Comparison of ENCODE assay signal across 16 cellular contexts in the genomic region with DNA sequence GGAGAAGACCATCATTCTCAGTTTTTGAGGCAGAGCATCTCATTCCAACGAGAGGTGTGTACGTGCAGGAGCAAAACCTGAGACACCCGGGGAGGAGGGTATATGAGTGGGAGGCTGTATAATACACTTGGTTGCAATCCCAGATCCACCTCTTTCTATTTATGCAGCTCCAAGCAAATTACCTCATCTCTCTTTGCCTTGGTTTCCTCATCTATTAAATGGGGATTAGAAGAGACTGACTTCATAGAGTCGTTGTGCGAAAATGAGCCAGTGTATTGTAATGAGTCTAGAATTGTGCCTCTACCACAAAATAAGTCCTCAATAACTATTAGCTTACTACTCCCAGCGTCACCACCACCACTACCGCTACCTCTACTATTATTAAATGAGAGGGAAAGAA. TPM values are rescaled to one million over a fixed set of nuclear protein-coding genes. Genes with fewer than 3 reads are reported as not detected.
DNase-seq lines count a peak whose midpoint lies in the region; ATAC-seq, FAIRE-seq and TF ChIP-seq lines count a peak whose summit lies in the region.
"Had no signal": no experiment of that assay in that cellular context is flagged by ENCODE, and none has a peak within 500 bp of the region (broad histone marks: within the 10 kb centered on the region; RNA-seq: fewer than 3 reads in every experiment).

No MANE protein-coding gene starts in this region.

- H3K4me2 ChIP-seq in keratinocyte (ENCODE audit: control insufficient read depth, extremely low read depth, insufficient read depth, low read depth, low read length): peak overlapping the region; percentile 87

- peak overlapping the region; percentile 92 for H3K27ac Mint-ChIP-seq in MCF 10A (ENCODE audit: low read depth, unreplicated experiment)
- H3K27ac Mint-ChIP-seq in activated CD4-positive, alpha-beta T cell treated with anti-CD3 and anti-CD28 coated beads, Interleukin-2, amount 10 ng/mL, durations not matched to agents 7 days and 5 days: no peak overlapping the region
- H3K27ac Mint-ChIP-seq: CD14-positive monocyte had no signal

- H3K9me3 Mint-ChIP-seq in MCF 10A (ENCODE audit: unreplicated experiment): no peaks in the 10 kb centered on the region
- no peaks in the 10 kb centered on the region for H3K9me3 Mint-ChIP-seq in activated CD4-positive, alpha-beta T cell treated with anti-CD3 and anti-CD28 coated beads, Interleukin-2, amount 10 ng/mL, durations not matched to agents 7 days and 5 days
- H3K9me3 Mint-ChIP-seq: CD14-positive monocyte had no signal

- no peaks in the 10 kb centered on the region for H3K27me3 Mint-ChIP-seq in MCF 10A (ENCODE audit: insufficient read depth, unreplicated experiment)
- no peaks in the 10 kb centered on the region for H3K27me3 Mint-ChIP-seq in activated CD4-positive, alpha-beta T cell treated with anti-CD3 and anti-CD28 coated beads, Interleukin-2, amount 10 ng/mL, durations not matched to agents 7 days and 5 days

- no peaks in the 10 kb centered on the region for H3K9me1 ChIP-seq in keratinocyte (ENCODE audit: control insufficient read depth, extremely low read depth, insufficient read depth, low read length)

- no peak for TF ChIP-seq CTCF in MCF 10A (IDR thresholded peaks at IDR 0.05; ENCODE audit: unreplicated experiment)
- TF ChIP-seq CTCF in breast epithelium (IDR thresholded peaks at IDR 0.05): no peak
- TF ChIP-seq CTCF in bronchial epithelial cell (IDR thresholded peaks at IDR 0.05; ENCODE audit: insufficient read depth, low read length, severe bottlenecking): no peak
- TF ChIP-seq CTCF in keratinocyte (optimal IDR thresholded peaks at IDR 0.05 in 1 of 3, IDR thresholded peaks at IDR 0.05 in 1 of 3, conservative IDR thresholded peaks at IDR 0.05 in 1 of 3; ENCODE audit: extremely low read depth in 1 of 3, insufficient read depth in 2 of 3, low read length in 3 of 3): no peak

- no peak for ATAC-seq in HG03175 (IDR thresholded peaks at IDR 0.05; ENCODE audit: unreplicated experiment)
- ATAC-seq: Panc1 had no signal

- H3K36me3 ChIP-seq in breast epithelium (no peaks in the 10 kb centered on the region), bronchial epithelial cell (ENCODE audit: control insufficient read depth, insufficient read depth, low read length) (peaks cover 4% of the 10 kb centered on the region), keratinocyte (ENCODE audit: control insufficient read depth in 2 of 2, extremely low read depth in 1 of 2, insufficient read depth in 2 of 2, low read length in 2 of 2) (peaks cover 4% of the 10 kb centered on the region in 2 experiments)

- H3K36me3 Mint-ChIP-seq in MCF 10A (ENCODE audit: insufficient read depth, unreplicated experiment): peaks cover 7% of the 10 kb centered on the region
- H3K36me3 Mint-ChIP-seq in activated CD4-positive, alpha-beta T cell treated with anti-CD3 and anti-CD28 coated beads, Interleukin-2, amount 10 ng/mL, durations not matched to agents 7 days and 5 days (ENCODE audit: low read depth): no peaks in the 10 kb centered on the region
- H3K36me3 Mint-ChIP-seq: CD14-positive monocyte had no signal

- no peak for DNase-seq in MCF 10A (ENCODE audit: unreplicated experiment)
- DNase-seq in breast epithelium (ENCODE audit: low spot score in 2 of 2): no peak
- DNase-seq in bronchial epithelial cell (ENCODE audit: low read depth): peak; percentile 77
- no peak for DNase-seq in keratinocyte (ENCODE audit: low read depth, low spot score)
- DNase-seq in activated CD4-positive, alpha-beta T cell treated with anti-CD3 and anti-CD28 coated beads, Interleukin-2, amount 10 ng/mL, durations not matched to agents 7 days and 5 days: no peak
- no peak for DNase-seq in HK-2 (ENCODE audit: unreplicated experiment)
- no peak for DNase-seq in NCI-H526 treated with DMSO at 0.1 percent for 48 hours (lab: John Stamatoyannopoulos, UW)
- DNase-seq: DMS79, KBM-7, NCI-H1048, NCI-H2107, SHP77 treated with DMSO at 0.1 percent for 48 hours had no signal

- POLR2A ChIA-PET in MCF 10A (lab: Yijun Ruan, JAX): interaction anchor here (0.6 to 5.3 kb wide), 16 partner anchors 9 to 1750 kb away, joined by 3 to 35 read pairs (median 4); no protein-coding TSS in a partner anchor
- POLR2A ChIA-PET in activated CD4-positive, alpha-beta T cell treated with anti-CD3 and anti-CD28 coated beads, Interleukin-2, amount 10 ng/mL, durations not matched to agents 7 days and 5 days (lab: Charles Lee): no interaction called here

- H3K4me3 ChIP-seq in breast epithelium (no peak overlapping the region), bronchial epithelial cell (ENCODE audit: low read depth, low read length) (no peak overlapping the region), keratinocyte (ENCODE audit: control insufficient read depth in 2 of 3, extremely low read depth in 1 of 3, insufficient read depth in 2 of 3, low read depth in 1 of 3, low read length in 3 of 3) (peak overlapping the region in 2 of 3 experiments; percentile 22 to 32)

- CTCF ChIA-PET in MCF 10A (lab: Yijun Ruan, JAX): interaction anchor here (0.5 to 13.0 kb wide), 14 partner anchors 10 to 362 kb away, joined by 3 to 295 read pairs (median 4); no protein-coding TSS in a partner anchor
- CTCF ChIA-PET in activated CD4-positive, alpha-beta T cell treated with anti-CD3 and anti-CD28 coated beads, Interleukin-2, amount 10 ng/mL, durations not matched to agents 7 days and 5 days (lab: Charles Lee): interaction anchor here (0.6 to 1.9 kb wide), 4 partner anchors 10 to 219 kb away, joined by 3 to 6 read pairs (median 4); no protein-coding TSS in a partner anchor

- no peak for TF ChIP-seq POLR2A in breast epithelium (IDR thresholded peaks at IDR 0.05)

- dilution Hi-C loops in keratinocyte (cut with MboI; ENCODE audit: extremely low pct_ligation_motif_present, low sequenced_read_pairs): no loop called here

- H3K4me1 ChIP-seq in breast epithelium (peaks cover 0 to 5% of the 10 kb centered on the region in 2 donors), keratinocyte (ENCODE audit: control insufficient read depth, extremely low read depth, insufficient read depth, low read length) (peaks cover 33% of the 10 kb centered on the region)

- H3K27ac ChIP-seq in breast epithelium: no peak overlapping the region
- peak overlapping the region; percentile 94 for H3K27ac ChIP-seq in keratinocyte (ENCODE audit: control insufficient read depth, insufficient read depth, low read length)

- peak overlapping the region; percentile 56 for H3K4me3 Mint-ChIP-seq in MCF 10A (ENCODE audit: unreplicated experiment)
- no peak overlapping the region for H3K4me3 Mint-ChIP-seq in activated CD4-positive, alpha-beta T cell treated with anti-CD3 and anti-CD28 coated beads, Interleukin-2, amount 10 ng/mL, durations not matched to agents 7 days and 5 days

- H3K9ac ChIP-seq in keratinocyte (ENCODE audit: control insufficient read depth, extremely low read depth, insufficient read depth, low read length): peak overlapping the region; percentile 80

- H3K79me2 ChIP-seq in keratinocyte (ENCODE audit: control insufficient read depth, insufficient read depth, low read length): no peaks in the 10 kb centered on the region

- FAIRE-seq in bronchial epithelial cell (lab: Jason Lieb, UNC) (no peak), keratinocyte (lab: Jason Lieb, UNC) (no peak)
- FAIRE-seq: GM12891 had no signal

- no peaks in the 10 kb centered on the region for H4K20me1 ChIP-seq in keratinocyte (ENCODE audit: control insufficient read depth, extremely low read depth, insufficient read depth, low read length)

- H3K9me3 ChIP-seq in breast epithelium: no peaks in the 10 kb centered on the region
- H3K9me3 ChIP-seq in keratinocyte (ENCODE audit: control insufficient read depth, low read depth, low read length): no peaks in the 10 kb centered on the region

- H2AFZ ChIP-seq in keratinocyte (ENCODE audit: control insufficient read depth, low read length): peak overlapping the region; percentile 55

- H3K27me3 ChIP-seq in breast epithelium: no peaks in the 10 kb centered on the region
- H3K27me3 ChIP-seq in bronchial epithelial cell (ENCODE audit: control insufficient read depth, insufficient read depth, low read length): no peaks in the 10 kb centered on the region
- H3K27me3 ChIP-seq in keratinocyte (ENCODE audit: control insufficient read depth, extremely low read depth, insufficient read depth, low read length): no peaks in the 10 kb centered on the region

- intact Hi-C loops in MCF 10A (cut with micrococcal nuclease): no loop called here
- intact Hi-C loops in breast epithelium (cut with DNase I; ENCODE audit: low total_unique reads): loop anchor here (5.0 kb wide), 2 partner anchors 155 to 220 kb away; a partner anchor contains a TSS

- TSS peak; percentile 98 for BruUV-seq in MCF 10A (replicated peaks; lab: Mats Ljungman, UMichigan)

- peaks cover 31% of the 10 kb centered on the region for H3K4me1 Mint-ChIP-seq in MCF 10A (ENCODE audit: insufficient read depth, unreplicated experiment)
- H3K4me1 Mint-ChIP-seq in activated CD4-positive, alpha-beta T cell treated with anti-CD3 and anti-CD28 coated beads, Interleukin-2, amount 10 ng/mL, durations not matched to agents 7 days and 5 days: peaks cover 39% of the 10 kb centered on the region

RNA-seq across cellular contexts. Expression of a gene that starts 40.1 kb away (rescaled TPM):
- total RNA-seq in MCF 10A (2022) (62.9 and 65.5 TPM in 2 replicates), breast epithelium (100 to 1,000 TPM; 111 to 161 (median 117) TPM), bronchial epithelial cell (34.5 and 41.3 TPM in 2 replicates)
- polyA plus RNA-seq in keratinocyte: 35.4 to 46.9 TPM (median 43.3 TPM) in 3 replicates
- 9.8 TPM for polyA plus RNA-seq in keratinocyte (2011; ENCODE audit: low read depth)
- polyA plus RNA-seq in keratinocyte (2011; cell fraction: cytosol; rRNA removed): 16.9 and 22.4 TPM in 2 replicates
- polyA plus RNA-seq in keratinocyte (2011; cell fraction: nucleus; rRNA removed): 87.5 and 99.4 TPM in 2 replicates
- 16.7 and 36.0 TPM in 2 replicates for polyA plus RNA-seq in keratinocyte (2012; ENCODE audit: low replicate concordance)
- 28.3 to 43.4 TPM (median 33.0 TPM) in 3 replicates for polyA minus RNA-seq in keratinocyte
- polyA minus RNA-seq in keratinocyte (2011; cell fraction: cytosol; rRNA and poly(A)+ RNA removed): 33.8 TPM
- 47.8 and 76.7 TPM in 2 replicates for polyA minus RNA-seq in keratinocyte (2011; cell fraction: nucleus; rRNA and poly(A)+ RNA removed)
- total RNA-seq in activated CD4-positive, alpha-beta T cell treated with anti-CD3 and anti-CD28 coated beads, Interleukin-2, amount 10 ng/mL, durations not matched to agents 7 days and 5 days: 100 to 1,000 TPM; 127 to 130 TPM

Comparison
In these comparisons a context has a peak if more than half of its experiments do, and no peak if none do; other contexts are left out.
1. H3K4me3 ChIP-seq: peak in keratinocyte (2 of 3); none in breast epithelium (0 of 3) and bronchial epithelial cell (single experiment).